ENCODE assay signal across 9 cellular contexts in genomic region chr2:234427081-234428058, GRCh38.
DNase-seq lines count a peak whose midpoint lies in the region; ATAC-seq and TF ChIP-seq lines count a peak whose summit lies in the region.
"Had no signal": no experiment of that assay in that cellular context is flagged by ENCODE, and none has a peak within 500 bp of the region (broad histone marks: within the 10 kb centered on the region; RNA-seq: fewer than 3 reads in every experiment).

No MANE protein-coding gene starts in this region.

- H3K23ac ChIP-seq in mesenchymal stem cell (ENCODE audit: low read length in 2 of 2), result no peak overlapping the region

- DNase-seq in BJ (ENCODE audit: low read depth) (peak; percentile 52), astrocyte of the hippocampus (ENCODE audit: low read depth, low spot score) (peak; percentile 95), mesenchymal stem cell (peak; percentile 66), NCI-H2081 treated with DMSO at 0.1 percent for 48 hours (lab: John Stamatoyannopoulos, UW) (no peak)

- peak overlapping the region; percentile 48 to 86 for H2BK12ac ChIP-seq in mesenchymal stem cell (ENCODE audit: low read length in 2 of 2)

- peak overlapping the region; percentile 23 for H3K4me2 ChIP-seq in mesenchymal stem cell (ENCODE audit: low read length, poor library complexity, severe bottlenecking)

- H3K27me3 ChIP-seq in BJ (ENCODE audit: control insufficient read depth, insufficient read depth, low read length) (no peaks in the 10 kb centered on the region), HUES6 (ENCODE audit: control insufficient read depth, insufficient read depth, low read length) (peaks cover 32% of the 10 kb centered on the region), mesenchymal stem cell (ENCODE audit: control insufficient read depth in 1 of 2, insufficient read depth in 1 of 2, low read length in 2 of 2) (no peaks in the 10 kb centered on the region)
- H3K27me3 ChIP-seq: thyroid gland had no signal

- no peak overlapping the region for H3K4me3 ChIP-seq in BJ (ENCODE audit: low read depth, low read length)
- H3K4me3 ChIP-seq in HUES6 (ENCODE audit: low read depth, low read length), result peak overlapping the region; percentile 22; the same call in 1 of the 2 replicates
- no peak overlapping the region for H3K4me3 ChIP-seq in mesenchymal stem cell (ENCODE audit: insufficient read depth in 1 of 2, low read depth in 1 of 2, low read length in 2 of 2)
- H3K4me3 ChIP-seq: thyroid gland had no signal

- no peaks in the 10 kb centered on the region for H3K79me1 ChIP-seq in mesenchymal stem cell (replicated peaks; ENCODE audit: low read length, poor library complexity, severe bottlenecking)

- WGBS in mesenchymal stem cell, result 65% methylated on average over 9 of the region's 15 CpGs

- H3K4ac ChIP-seq in mesenchymal stem cell (ENCODE audit: low read depth in 1 of 2, low read length in 2 of 2), result peak overlapping the region in 1 of 2 experiments; percentile 20

- ATAC-seq in HG03045 (IDR thresholded peaks at IDR 0.05; ENCODE audit: unreplicated experiment) (no peak), GM18517 (IDR thresholded peaks at IDR 0.05; ENCODE audit: unreplicated experiment) (no peak), HG03520 (IDR thresholded peaks at IDR 0.05; ENCODE audit: unreplicated experiment) (no peak)

- H2BK120ac ChIP-seq in mesenchymal stem cell (ENCODE audit: low read depth, low read length), result peak overlapping the region; percentile 90

- no peak overlapping the region; the same call in 1 of the 2 replicates for H3K27ac ChIP-seq in HUES6 (ENCODE audit: low read depth, low read length)
- peak overlapping the region; percentile 71 for H3K27ac ChIP-seq in mesenchymal stem cell (ENCODE audit: low read length, poor library complexity, severe bottlenecking)
- H3K27ac ChIP-seq: thyroid gland had no signal

- no peaks in the 10 kb centered on the region for H3K9me3 ChIP-seq in HUES6 (ENCODE audit: control insufficient read depth, insufficient read depth, low read depth, low read length)
- H3K9me3 ChIP-seq in mesenchymal stem cell (ENCODE audit: control insufficient read depth, low read length), result no peaks in the 10 kb centered on the region
- H3K9me3 ChIP-seq: thyroid gland had no signal

- H3K14ac ChIP-seq in mesenchymal stem cell (ENCODE audit: low read length in 2 of 2), result no peak overlapping the region

- H2AFZ ChIP-seq in mesenchymal stem cell (ENCODE audit: low read depth, low read length), result no peak overlapping the region

- H3K9ac ChIP-seq in HUES6 (ENCODE audit: low read length), result peak overlapping the region; percentile 25
- H3K9ac ChIP-seq in mesenchymal stem cell (ENCODE audit: low read length), result no peak overlapping the region

- no peaks in the 10 kb centered on the region for H3K36me3 ChIP-seq in BJ (ENCODE audit: control insufficient read depth, insufficient read depth, low read length)
- H3K36me3 ChIP-seq in HUES6 (ENCODE audit: control insufficient read depth, insufficient read depth, low read length), result no peaks in the 10 kb centered on the region
- H3K36me3 ChIP-seq in mesenchymal stem cell (ENCODE audit: control insufficient read depth in 1 of 2, insufficient read depth in 2 of 2, low read depth in 1 of 2, low read length in 2 of 2), result no peaks in the 10 kb centered on the region
- H3K36me3 ChIP-seq: thyroid gland had no signal

- peak overlapping the region; percentile 82 for H4K8ac ChIP-seq in mesenchymal stem cell (ENCODE audit: low read length)

- H2BK15ac ChIP-seq in mesenchymal stem cell (ENCODE audit: low read depth, poor library complexity, severe bottlenecking), result no peak overlapping the region

- H3K18ac ChIP-seq in mesenchymal stem cell (ENCODE audit: low read depth in 1 of 2, low read length in 2 of 2), result peak overlapping the region in 1 of 2 experiments; percentile 80

- peak overlapping the region; percentile 60 for H2BK5ac ChIP-seq in mesenchymal stem cell (ENCODE audit: low read depth, low read length, poor library complexity, severe bottlenecking)

- TF ChIP-seq CTCF in BJ (IDR thresholded peaks at IDR 0.05; ENCODE audit: insufficient read depth, low read depth, low read length), result no peak

- peaks cover 35% of the 10 kb centered on the region for H3K4me1 ChIP-seq in HUES6 (ENCODE audit: control insufficient read depth, insufficient read depth, low read length)
- peaks cover 13% of the 10 kb centered on the region for H3K4me1 ChIP-seq in mesenchymal stem cell (ENCODE audit: control insufficient read depth, insufficient read depth, low read depth, low read length)

- H2AK5ac ChIP-seq in mesenchymal stem cell (ENCODE audit: low read length, severe bottlenecking), result peak overlapping the region; percentile 97

- CTCF ChIA-PET in BJ (lab: Yijun Ruan, JAX), result interaction anchor here (0.5 kb wide), 1 partner anchor 1313 kb away, joined by 3 read pairs; no protein-coding TSS in a partner anchor

- H4K91ac ChIP-seq in mesenchymal stem cell (ENCODE audit: low read length), result peak overlapping the region; percentile 70

- POLR2A ChIA-PET in BJ (lab: Charles Lee), result interaction anchor here (0.6 kb wide), 3 partner anchors 17 to 559 kb away, joined by 3 to 12 read pairs (median 3); partner anchors contain the start of gene MSL3B
